ENCODE assay signal across 9 cellular contexts in the genomic region with DNA sequence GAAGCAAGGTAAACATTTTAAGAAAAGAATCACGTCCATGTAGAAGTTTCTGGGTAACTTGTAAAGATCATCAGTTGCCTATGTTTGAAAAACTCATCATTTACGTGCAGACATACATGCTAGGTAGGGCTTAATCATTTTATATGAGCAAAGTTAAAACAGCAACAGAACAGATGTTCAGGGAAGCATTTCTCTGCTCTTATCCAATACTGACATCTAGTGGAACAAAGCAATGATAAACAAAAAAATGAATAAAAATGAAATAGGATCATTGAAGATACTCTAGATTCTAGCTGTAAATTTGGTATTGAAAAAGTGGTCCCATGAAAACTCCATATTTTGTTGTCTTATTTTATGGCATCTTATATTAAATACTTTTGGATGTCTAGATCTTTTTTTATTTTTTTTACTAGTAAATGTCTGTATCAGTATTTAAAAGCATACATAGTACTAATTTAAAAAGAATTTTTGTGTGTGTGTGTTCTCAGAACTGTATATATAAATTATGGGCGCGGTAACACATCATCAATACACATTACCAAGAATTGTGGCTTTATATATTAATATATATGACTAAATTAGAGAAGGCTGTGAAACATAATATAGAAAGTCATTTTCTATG.
A peak's percentile ranks its signal among the peaks of the same experiment; 100 is the strongest.
DNase-seq lines count a peak whose midpoint lies in the region; ATAC-seq, FAIRE-seq and TF ChIP-seq lines count a peak whose summit lies in the region.
"Had no signal": no experiment of that assay in that cellular context is flagged by ENCODE, and none has a peak within 500 bp of the region (broad histone marks: within the 10 kb centered on the region; RNA-seq: fewer than 3 reads in every experiment).

No MANE protein-coding gene starts in this region.

- peak; percentile 48 for DNase-seq in DMS153 (lab: John Stamatoyannopoulos, UW)
- no peak for DNase-seq in esophagus muscularis mucosa (ENCODE audit: extremely low spot score)
- peak; percentile 1 for DNase-seq in small intestine
- no peak for DNase-seq in hypothalamus (lab: John Stamatoyannopoulos, UW)
- no peak for DNase-seq in activated CD4-positive, alpha-beta memory T cell treated with anti-CD3 and anti-CD28 coated beads for 36 hours
- DNase-seq in posterior cingulate gyrus = no peak

- intact Hi-C loops in esophagus muscularis mucosa (cut with DNase I) (no loop called here), posterior cingulate gyrus (cut with DNase I) (no loop called here)
- intact Hi-C loops in activated CD4-positive, alpha-beta memory T cell treated with anti-CD3 and anti-CD28 coated beads for 36 hours (cut with micrococcal nuclease) = no loop called here

- H3K36me3 Mint-ChIP-seq in activated CD4-positive, alpha-beta memory T cell treated with anti-CD3 and anti-CD28 coated beads for 36 hours = no peaks in the 10 kb centered on the region
- H3K36me3 Mint-ChIP-seq: memory B cell had no signal

- no peaks in the 10 kb centered on the region for H3F3A ChIP-seq in OCI-LY1 (ENCODE audit: insufficient read depth, low read length)

- H3K27ac ChIP-seq in OCI-LY1 (ENCODE audit: low read depth, low read length, poor library complexity, severe bottlenecking) (no peak overlapping the region), esophagus muscularis mucosa (replicated peaks in 1 of 4) (no peak overlapping the region), small intestine (ENCODE audit: low read depth in 1 of 2, low read length in 1 of 2) (no peak overlapping the region)

- TF ChIP-seq EP300 in esophagus muscularis mucosa (IDR thresholded peaks at IDR 0.05) = no peak

- H3K4me3 ChIP-seq in OCI-LY1 (ENCODE audit: low read depth, low read length, poor library complexity, severe bottlenecking) = no peak overlapping the region
- H3K4me3 ChIP-seq in esophagus muscularis mucosa = no peak overlapping the region
- no peak overlapping the region for H3K4me3 ChIP-seq in small intestine (ENCODE audit: low read depth in 1 of 2, low read length in 2 of 2)

- no peak overlapping the region for H3K4me2 ChIP-seq in OCI-LY1 (ENCODE audit: low read length)

- CTCF ChIA-PET in activated CD4-positive, alpha-beta memory T cell treated with anti-CD3 and anti-CD28 coated beads for 36 hours (lab: Charles Lee) = no interaction called here

- H3K79me2 ChIP-seq in OCI-LY1 (ENCODE audit: insufficient read depth, low read length) = no peaks in the 10 kb centered on the region

- H3K9me3 ChIP-seq in OCI-LY1 (ENCODE audit: low read length) (no peaks in the 10 kb centered on the region), esophagus muscularis mucosa (no peaks in the 10 kb centered on the region), small intestine (ENCODE audit: control insufficient read depth, low read depth) (no peaks in the 10 kb centered on the region)

- TF ChIP-seq POLR2A in esophagus muscularis mucosa (IDR thresholded peaks at IDR 0.05; ENCODE audit: low read depth) = no peak

- H3K36me3 ChIP-seq in OCI-LY1 (ENCODE audit: insufficient read depth, low read length) = no peaks in the 10 kb centered on the region
- H3K36me3 ChIP-seq in esophagus muscularis mucosa = no peaks in the 10 kb centered on the region
- no peaks in the 10 kb centered on the region for H3K36me3 ChIP-seq in small intestine (ENCODE audit: control insufficient read depth in 2 of 2, insufficient read depth in 2 of 2, low read length in 2 of 2)

- 25% methylated on average over 4 of the region's 4 CpGs for WGBS in esophagus muscularis mucosa
- 29 to 43% (median 42%) methylated on average over 4 of the region's 4 CpGs for WGBS in small intestine, 3 donors

- no peaks in the 10 kb centered on the region for H3K4me1 Mint-ChIP-seq in activated CD4-positive, alpha-beta memory T cell treated with anti-CD3 and anti-CD28 coated beads for 36 hours (ENCODE audit: low read depth)

- POLR2A ChIA-PET in activated CD4-positive, alpha-beta memory T cell treated with anti-CD3 and anti-CD28 coated beads for 36 hours (lab: Charles Lee) = no interaction called here

- H3K27me3 Mint-ChIP-seq in activated CD4-positive, alpha-beta memory T cell treated with anti-CD3 and anti-CD28 coated beads for 36 hours = no peaks in the 10 kb centered on the region
- H3K27me3 Mint-ChIP-seq: memory B cell had no signal

- no peak for FAIRE-seq in small intestine (lab: Jason Lieb, UNC)

- H4K20me1 ChIP-seq in OCI-LY1 (ENCODE audit: insufficient read depth, low read length) = no peaks in the 10 kb centered on the region

- no peak overlapping the region for H3K27ac Mint-ChIP-seq in activated CD4-positive, alpha-beta memory T cell treated with anti-CD3 and anti-CD28 coated beads for 36 hours
- H3K27ac Mint-ChIP-seq: memory B cell had no signal

- H3K9me3 Mint-ChIP-seq in activated CD4-positive, alpha-beta memory T cell treated with anti-CD3 and anti-CD28 coated beads for 36 hours = peaks cover 10% of the 10 kb centered on the region
- H3K9me3 Mint-ChIP-seq: memory B cell had no signal

- TF ChIP-seq CTCF in OCI-LY1 (IDR thresholded peaks at IDR 0.05; ENCODE audit: low read length) = peak; percentile 52; the same call in 1 of the 2 replicates
- peak; percentile 13 to 41 (median 21) for TF ChIP-seq CTCF in esophagus muscularis mucosa (IDR thresholded peaks at IDR 0.05)

- no peaks in the 10 kb centered on the region for H3K4me1 ChIP-seq in OCI-LY1 (ENCODE audit: insufficient read depth, low read length, severe bottlenecking)
- no peaks in the 10 kb centered on the region for H3K4me1 ChIP-seq in esophagus muscularis mucosa
- no peaks in the 10 kb centered on the region for H3K4me1 ChIP-seq in small intestine (ENCODE audit: control insufficient read depth in 2 of 2, insufficient read depth in 1 of 2, low read depth in 1 of 2, low read length in 1 of 2)

- no peak overlapping the region for H2AFZ ChIP-seq in OCI-LY1 (ENCODE audit: low read length)

- H3K9ac ChIP-seq in OCI-LY1 (ENCODE audit: low read length) = no peak overlapping the region

- H3K4me3 Mint-ChIP-seq in activated CD4-positive, alpha-beta memory T cell treated with anti-CD3 and anti-CD28 coated beads for 36 hours = no peak overlapping the region
- H3K4me3 Mint-ChIP-seq: memory B cell had no signal

- H3K9me2 ChIP-seq in OCI-LY1 (ENCODE audit: low read depth, low read length) = no peaks in the 10 kb centered on the region

- ATAC-seq in HG03378 (IDR thresholded peaks at IDR 0.05; ENCODE audit: unreplicated experiment) = peak; percentile 37

- H3K27me3 ChIP-seq in OCI-LY1 (ENCODE audit: insufficient read depth, low read length) (no peaks in the 10 kb centered on the region), esophagus muscularis mucosa (peaks cover 0 to 4% (median 0%) of the 10 kb centered on the region in 4 donors), small intestine (ENCODE audit: control insufficient read depth in 2 of 2, insufficient read depth in 2 of 2, low read length in 2 of 2) (no peaks in the 10 kb centered on the region)

Comparison
In these comparisons a context has a peak if more than half of its experiments do, and no peak if none do; other contexts are left out.
1. DNase-seq: peak in DMS153 (single experiment) and small intestine (single experiment); none in esophagus muscularis mucosa (single experiment), hypothalamus (0 of 51), activated CD4-positive, alpha-beta memory T cell treated with anti-CD3 and anti-CD28 coated beads for 36 hours (single experiment) and posterior cingulate gyrus (0 of 10).